17 cellular contexts compared by ENCODE assay signal in genomic region chr3:52871761-52872160, GRCh38. TPM values are rescaled to one million over a fixed set of nuclear protein-coding genes. Genes with fewer than 3 reads are reported as not detected.
A peak's percentile ranks its signal among the peaks of the same experiment; 100 is the strongest.
DNase-seq lines count a peak whose midpoint lies in the region; ATAC-seq and TF ChIP-seq lines count a peak whose summit lies in the region.
"Had no signal": no experiment of that assay in that cellular context is flagged by ENCODE, and none has a peak within 500 bp of the region (broad histone marks: within the 10 kb centered on the region; RNA-seq: fewer than 3 reads in every experiment).

No MANE protein-coding gene starts in this region.

- ATAC-seq in activated T-cell treated with anti-CD3 and anti-CD28 coated beads, Interleukin-2, amount 50 U/mL, for 72 hours (replicated peaks in 1 of 2): no peak
- no peak for ATAC-seq in naive B cell (ENCODE audit: low read depth in 2 of 2)
- no peak for ATAC-seq in HG02973 (IDR thresholded peaks at IDR 0.05; ENCODE audit: unreplicated experiment)
- ATAC-seq in GM18907 (IDR thresholded peaks at IDR 0.05; ENCODE audit: unreplicated experiment): no peak

- no peaks in the 10 kb centered on the region for H3K36me3 ChIP-seq in SK-N-MC (ENCODE audit: insufficient read depth, low read length)

- no peaks in the 10 kb centered on the region for H3K9me3 ChIP-seq in SK-N-MC (ENCODE audit: low read depth, low read length)

- H3K4me3 Mint-ChIP-seq in activated T-cell treated with anti-CD3 and anti-CD28 coated beads, Interleukin-2, amount 50 U/mL, for 72 hours: no peak overlapping the region
- H3K4me3 Mint-ChIP-seq in naive B cell: no peak overlapping the region
- H3K4me3 Mint-ChIP-seq: CD4-positive, alpha-beta T cell had no signal

- no peaks in the 10 kb centered on the region for H3K36me3 Mint-ChIP-seq in activated T-cell treated with anti-CD3 and anti-CD28 coated beads, Interleukin-2, amount 50 U/mL, for 72 hours (ENCODE audit: insufficient read depth in 2 of 2)
- peaks cover 0 to under 1% of the 10 kb centered on the region in 2 donors for H3K36me3 Mint-ChIP-seq in naive B cell

- H3K4me1 Mint-ChIP-seq in activated T-cell treated with anti-CD3 and anti-CD28 coated beads, Interleukin-2, amount 50 U/mL, for 72 hours (ENCODE audit: low read depth): peaks cover 47% of the 10 kb centered on the region
- peaks cover 9 to 18% (median 15%) of the 10 kb centered on the region in 3 donors for H3K4me1 Mint-ChIP-seq in naive B cell

- H3K9ac ChIP-seq in SK-N-MC (ENCODE audit: insufficient read length): peak overlapping the region; percentile 7

- H3K27me3 Mint-ChIP-seq in activated T-cell treated with anti-CD3 and anti-CD28 coated beads, Interleukin-2, amount 50 U/mL, for 72 hours (ENCODE audit: low read depth): no peaks in the 10 kb centered on the region
- H3K27me3 Mint-ChIP-seq in naive B cell: no peaks in the 10 kb centered on the region
- H3K27me3 Mint-ChIP-seq: CD4-positive, alpha-beta T cell had no signal

- no peak for DNase-seq in activated T-cell treated with anti-CD3 and anti-CD28 coated beads, Interleukin-2, amount 50 U/mL, for 72 hours
- no peak for DNase-seq in activated T-cell treated with anti-CD3 and anti-CD28 coated beads, Interleukin-2, amount 50 U/mL, for 1 hour
- DNase-seq in SK-N-MC (ENCODE audit: low read depth, low spot score) (no peak), naive B cell (no peak)
- no peak for DNase-seq in stimulated activated CD4-positive, alpha-beta T cell treated with anti-CD3 and anti-CD28 coated beads, Interleukin-12 subunit alpha, Interleukin-12 subunit beta, amount 100 ng/mL, for 4 hours
- DNase-seq: CD4-positive, alpha-beta T cell; GOT3; Karpas-422; MM.1S; NCI-H1105 treated with DMSO at 0.1 percent for 48 hours; NCI-H187 treated with DMSO at 0.1 percent for 48 hours; NCI-H82; SHP77 had no signal

- no peaks in the 10 kb centered on the region for H3K9me3 Mint-ChIP-seq in activated T-cell treated with anti-CD3 and anti-CD28 coated beads, Interleukin-2, amount 50 U/mL, for 72 hours
- no peaks in the 10 kb centered on the region for H3K9me3 Mint-ChIP-seq in naive B cell
- H3K9me3 Mint-ChIP-seq: CD4-positive, alpha-beta T cell had no signal

- TF ChIP-seq CTCF in C4-2B (conservative IDR thresholded peaks at IDR 0.05): no peak

- H3K4me3 ChIP-seq in SK-N-MC: no peak overlapping the region

- H3K27ac ChIP-seq in C4-2B (peak overlapping the region; percentile 21; the same call in 1 of the 2 replicates), SK-N-MC (peak overlapping the region; percentile 60; the same call in 1 of the 2 replicates)

- H3K27ac Mint-ChIP-seq in activated T-cell treated with anti-CD3 and anti-CD28 coated beads, Interleukin-2, amount 50 U/mL, for 72 hours: peak overlapping the region; percentile 5
- H3K27ac Mint-ChIP-seq in naive B cell: peak overlapping the region in 4 of 6 donors; percentile 29 to 82 (median 58)
- H3K27ac Mint-ChIP-seq: CD4-positive, alpha-beta T cell had no signal

RNA-seq across cellular contexts. Expression of gene STIMATE, which starts 25.6 kb away (rescaled TPM):
- 10 to 100 TPM; 34.4 to 40.8 TPM for total RNA-seq in activated T-cell treated with anti-CD3 and anti-CD28 coated beads, Interleukin-2, amount 50 U/mL, for 72 hours
- 10 to 100 TPM in 1 of 6 donors, 1 to 10 TPM in 5; 3.6 to 10.2 (median 5.9) TPM for polyA plus RNA-seq in naive B cell (ENCODE audit: low read depth in 6 of 6)

RNA-seq across cellular contexts. Expression of gene MUSTN1, which starts 36.9 kb away (rescaled TPM):
- 1 to 10 TPM; 1.3 TPM for total RNA-seq in activated T-cell treated with anti-CD3 and anti-CD28 coated beads, Interleukin-2, amount 50 U/mL, for 72 hours
- under 1 TPM in 1 of 6 donors, not detected in 5; 0.76 TPM for polyA plus RNA-seq in naive B cell (ENCODE audit: low read depth in 6 of 6)
- total RNA-seq: Daoy had no signal

RNA-seq across cellular contexts. Expression of gene ITIH4, which starts 41.3 kb away (rescaled TPM):
- 10 to 100 TPM; 21.8 to 24.5 TPM for total RNA-seq in activated T-cell treated with anti-CD3 and anti-CD28 coated beads, Interleukin-2, amount 50 U/mL, for 72 hours
- not detected for polyA plus RNA-seq in naive B cell (ENCODE audit: low read depth in 6 of 6)
